In the genomic region with DNA sequence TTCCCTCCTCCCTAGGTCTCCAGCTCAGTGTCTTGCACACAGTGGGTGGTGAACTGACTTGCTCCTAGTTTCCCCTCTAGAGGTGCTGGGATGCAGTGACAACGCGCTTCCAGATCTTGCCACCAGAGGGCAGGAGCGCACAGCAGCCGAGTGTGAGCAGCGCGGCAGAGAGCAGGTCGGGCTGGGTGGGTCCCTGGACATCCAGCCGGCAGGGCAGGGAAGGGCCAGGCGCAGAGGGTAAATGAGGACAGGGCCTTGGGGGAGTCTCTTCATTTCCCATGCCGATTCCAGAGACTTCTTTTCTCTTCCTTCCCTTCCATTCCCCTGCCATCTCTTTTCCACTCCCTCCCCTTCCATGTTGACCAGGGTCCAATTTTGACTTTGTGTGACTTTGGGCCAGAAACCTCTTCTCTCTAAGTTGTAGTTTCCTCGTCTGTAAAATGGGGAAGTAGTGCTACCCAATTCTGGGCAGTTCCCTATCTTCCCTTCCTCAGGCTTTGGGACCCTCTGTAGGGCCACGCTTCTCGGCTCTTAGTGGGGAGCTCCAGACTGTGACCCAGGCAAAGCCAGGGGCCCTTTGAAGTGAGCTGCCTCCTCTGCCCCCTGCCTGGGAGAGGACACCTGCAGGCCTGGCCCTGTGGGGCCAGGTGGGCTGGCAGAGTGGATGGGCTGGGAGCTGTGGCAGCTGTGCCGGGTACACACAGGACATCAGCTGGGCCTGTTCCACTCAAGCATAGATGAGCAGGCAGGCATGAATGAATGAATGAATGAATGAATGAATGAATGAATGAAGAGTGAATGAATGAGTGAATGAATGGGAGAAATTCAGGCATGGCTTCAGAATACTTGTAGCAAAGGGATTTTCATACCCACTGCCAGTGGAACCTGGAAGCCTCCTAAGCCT, we compare ENCODE assay signal across 8 cellular contexts. TPM values are rescaled to one million over a fixed set of nuclear protein-coding genes. Genes with fewer than 3 reads are reported as not detected.
A peak's percentile ranks its signal among the peaks of the same experiment; 100 is the strongest.
DNase-seq lines count a peak whose midpoint lies in the region; ATAC-seq, FAIRE-seq and TF ChIP-seq lines count a peak whose summit lies in the region.

No MANE protein-coding gene starts in this region.

- WGBS in pancreas, 2 donors = 19 to 20% methylated on average over 14 of the region's 14 CpGs
- 21 to 22% methylated on average over 14 of the region's 14 CpGs for WGBS in tibial nerve, 2 donors

- peak; percentile 84 for ATAC-seq in GM23338
- ATAC-seq in pancreas = peak; percentile 74 to 89 (median 87)

- no peaks in the 10 kb centered on the region for H3K36me3 Mint-ChIP-seq in GM23338 (ENCODE audit: low read depth)

- H4K20me1 ChIP-seq in GM23338 (replicated peaks; ENCODE audit: insufficient read depth) = no peaks in the 10 kb centered on the region

- H3K9me3 ChIP-seq in pancreas (no peaks in the 10 kb centered on the region), tibial nerve (no peaks in the 10 kb centered on the region)

- peak in 1 of 2 donors; percentile 48 for TF ChIP-seq EP300 in tibial nerve (IDR thresholded peaks at IDR 0.05)

- 0 out of 2 replicates have a peak overlapping the region, but pooled peaks have one; percentile 13 for H3K27ac Mint-ChIP-seq in GM23338

- H3K4me3 ChIP-seq in GM23338 (no peak overlapping the region), pancreas (no peak overlapping the region), tibial nerve (no peak overlapping the region)

- H3K9me3 Mint-ChIP-seq in GM23338 = no peaks in the 10 kb centered on the region

- intact Hi-C loops in pancreas (cut with DNase I) = loop anchor here in 2 of 3 donors (5.0 to 10.0 kb wide), 3 partner anchors 145 to 255 kb away; no protein-coding TSS in a partner anchor

- no peaks in the 10 kb centered on the region for H3K4me1 ChIP-seq in GM23338 (ENCODE audit: insufficient read depth)
- H3K4me1 ChIP-seq in pancreas = peaks cover 0 to 8% (median 0%) of the 10 kb centered on the region in 3 donors
- peaks cover 0 to 42% (median 8%) of the 10 kb centered on the region in 4 donors for H3K4me1 ChIP-seq in tibial nerve

- H3K27ac ChIP-seq in GM23338 (ENCODE audit: low read depth) = no peak overlapping the region
- H3K27ac ChIP-seq in pancreas = no peak overlapping the region
- H3K27ac ChIP-seq in tibial nerve = peak overlapping the region in 1 of 4 donors; percentile 4

- H3F3A ChIP-seq in GM23338 (replicated peaks; ENCODE audit: low read depth) = no peaks in the 10 kb centered on the region

- H3K4me1 Mint-ChIP-seq in GM23338 = peaks cover 25% of the 10 kb centered on the region

- DNase-seq in ELF-1 (ENCODE audit: low read depth, low spot score) (peak; percentile 97), GM23338 (ENCODE audit: low spot score) (peak; percentile 92), LHCN-M2 (ENCODE audit: low read depth) (peak; percentile 75), SK-N-DZ (ENCODE audit: low spot score) (peak; percentile 83), germinal center (ENCODE audit: low spot score) (peak; percentile 83), pancreas (peak; percentile 66 to 97 (median 84)), tibial nerve (ENCODE audit: low spot score in 2 of 2) (peak; percentile 76 to 92)
- DNase-seq in activated gamma-delta T cell treated with anti-CD3 and anti-CD28 coated beads, Interleukin-2, amount 50 U/mL, for 16 hours (ENCODE audit: low read depth) = peak; percentile 76

- no peaks in the 10 kb centered on the region for H3K79me2 ChIP-seq in GM23338 (replicated peaks; ENCODE audit: insufficient read depth)

- no peak for TF ChIP-seq POLR2A in tibial nerve (IDR thresholded peaks at IDR 0.05)

- FAIRE-seq in pancreas (lab: Jason Lieb, UNC) = no peak

- no peak overlapping the region; the same call in 1 of the 2 replicates for H2AFZ ChIP-seq in GM23338

- no peaks in the 10 kb centered on the region for H3K9me2 ChIP-seq in GM23338 (ENCODE audit: insufficient read depth)

- peak; percentile 89 to 99 for TF ChIP-seq CTCF in GM23338 (conservative IDR thresholded peaks at IDR 0.05; ENCODE audit: low read depth in 2 of 2)
- TF ChIP-seq CTCF in pancreas (IDR thresholded peaks at IDR 0.05) = peak; percentile 89 to 97 (median 94)
- TF ChIP-seq CTCF in tibial nerve (IDR thresholded peaks at IDR 0.05) = peak; percentile 90 to 97 (median 95)

- H3K36me3 ChIP-seq in GM23338 (ENCODE audit: insufficient read depth) (no peaks in the 10 kb centered on the region), pancreas (no peaks in the 10 kb centered on the region), tibial nerve (no peaks in the 10 kb centered on the region)

- H3K27me3 Mint-ChIP-seq in GM23338 (ENCODE audit: insufficient read depth, low read depth, poor library complexity) = peaks cover 6% of the 10 kb centered on the region

- no peak overlapping the region for H3K4me3 Mint-ChIP-seq in GM23338

- H3K4me2 ChIP-seq in GM23338 = no peak overlapping the region

- no peaks in the 10 kb centered on the region for H3K27me3 ChIP-seq in GM23338 (ENCODE audit: insufficient read depth)
- H3K27me3 ChIP-seq in pancreas = no peaks in the 10 kb centered on the region
- no peaks in the 10 kb centered on the region for H3K27me3 ChIP-seq in tibial nerve

TF ChIP-seq in GM23338, 12 proteins besides CTCF, POLR2A, EP300 and RAD21:
- no peak for TF ChIP-seq STAT1 (IDR thresholded peaks at IDR 0.05; ENCODE audit: unreplicated experiment)
- TF ChIP-seq CREB1 (CRISPR knock-in tag; IDR thresholded peaks at IDR 0.05; ENCODE audit: low read depth) = peak; percentile 52
- TF ChIP-seq EZH2 (IDR thresholded peaks at IDR 0.05; ENCODE audit: low read depth, unreplicated experiment) = no peak

RNA-seq across cellular contexts. Expression of gene TAF1B, which starts 43.3 kb away (rescaled TPM):
- 17.1 and 28.9 TPM in 2 replicates for total RNA-seq in GM23338 (2014; rRNA removed; shearing (Covaris generic))
- polyA plus RNA-seq in GM23338 (2016; fragmentation: Nextera tagmentation; extraction: Ambion mirVana) (22.2 and 24.6 TPM in 2 replicates), pancreas (1 to 10 TPM; 2.3 to 3.5 TPM)
- total RNA-seq in LHCN-M2 (2014; rRNA removed) (23.0 and 23.9 TPM in 2 replicates), pancreas (10 to 100 TPM in 1 of 6 donors, 1 to 10 TPM in 5; 5.1 to 11.4 (median 6.2) TPM), tibial nerve (10 to 100 TPM; 10.8 to 21.4 (median 17.9) TPM)
- 8.3 TPM for polyA plus RNA-seq in LHCN-M2 (2012)
- 20.0 and 38.3 TPM in 2 replicates for polyA plus RNA-seq in SK-N-DZ (2014; cell fraction: cytosol; rRNA removed)
- polyA plus RNA-seq in SK-N-DZ (2014; cell fraction: nucleus; rRNA removed) = 34.7 and 53.5 TPM in 2 replicates
